ENCODE assay signal across 1 cellular context in the genomic region with DNA sequence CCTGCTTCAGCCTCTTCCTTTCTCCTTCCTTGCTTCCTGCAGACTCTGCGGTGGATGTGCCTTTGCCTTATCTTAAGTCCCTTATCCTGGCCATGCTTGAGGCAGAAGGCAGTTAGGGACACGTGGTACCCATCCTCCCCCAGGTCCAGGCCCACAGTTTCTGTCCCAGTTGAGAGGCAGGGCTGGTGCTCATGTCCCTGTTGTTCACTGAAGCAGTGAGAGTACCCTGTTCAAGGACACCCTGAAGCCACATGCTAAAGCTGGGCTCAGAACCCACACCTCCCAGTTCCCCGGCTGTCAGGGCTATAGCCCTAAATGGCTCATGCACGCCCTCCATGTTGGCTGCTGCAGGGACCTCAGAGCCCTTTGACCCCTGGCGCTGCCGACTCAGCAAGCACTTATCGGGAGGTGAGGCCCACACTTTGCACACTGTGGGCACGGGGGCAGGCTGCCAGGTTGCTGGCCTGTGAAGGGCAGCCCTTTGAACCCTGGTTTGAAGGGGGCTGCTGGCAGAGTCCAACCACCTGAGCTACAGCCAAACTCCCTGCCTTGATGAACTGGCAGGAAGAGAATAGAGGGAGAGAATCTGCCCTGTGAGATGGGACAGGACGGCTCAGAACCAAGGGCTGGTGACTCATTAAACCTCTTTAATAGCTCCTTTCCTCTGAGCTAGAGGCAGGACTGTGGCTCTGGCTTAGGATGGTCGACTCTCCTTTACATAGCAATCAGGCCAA.
TF ChIP-seq lines count a peak whose summit lies in the region.

No MANE protein-coding gene starts in this region.

TF ChIP-seq in K562, 482 proteins besides CTCF, POLR2A, EP300 and RAD21 (continued from another document and continues in another):
- TF ChIP-seq, protein P1, sequence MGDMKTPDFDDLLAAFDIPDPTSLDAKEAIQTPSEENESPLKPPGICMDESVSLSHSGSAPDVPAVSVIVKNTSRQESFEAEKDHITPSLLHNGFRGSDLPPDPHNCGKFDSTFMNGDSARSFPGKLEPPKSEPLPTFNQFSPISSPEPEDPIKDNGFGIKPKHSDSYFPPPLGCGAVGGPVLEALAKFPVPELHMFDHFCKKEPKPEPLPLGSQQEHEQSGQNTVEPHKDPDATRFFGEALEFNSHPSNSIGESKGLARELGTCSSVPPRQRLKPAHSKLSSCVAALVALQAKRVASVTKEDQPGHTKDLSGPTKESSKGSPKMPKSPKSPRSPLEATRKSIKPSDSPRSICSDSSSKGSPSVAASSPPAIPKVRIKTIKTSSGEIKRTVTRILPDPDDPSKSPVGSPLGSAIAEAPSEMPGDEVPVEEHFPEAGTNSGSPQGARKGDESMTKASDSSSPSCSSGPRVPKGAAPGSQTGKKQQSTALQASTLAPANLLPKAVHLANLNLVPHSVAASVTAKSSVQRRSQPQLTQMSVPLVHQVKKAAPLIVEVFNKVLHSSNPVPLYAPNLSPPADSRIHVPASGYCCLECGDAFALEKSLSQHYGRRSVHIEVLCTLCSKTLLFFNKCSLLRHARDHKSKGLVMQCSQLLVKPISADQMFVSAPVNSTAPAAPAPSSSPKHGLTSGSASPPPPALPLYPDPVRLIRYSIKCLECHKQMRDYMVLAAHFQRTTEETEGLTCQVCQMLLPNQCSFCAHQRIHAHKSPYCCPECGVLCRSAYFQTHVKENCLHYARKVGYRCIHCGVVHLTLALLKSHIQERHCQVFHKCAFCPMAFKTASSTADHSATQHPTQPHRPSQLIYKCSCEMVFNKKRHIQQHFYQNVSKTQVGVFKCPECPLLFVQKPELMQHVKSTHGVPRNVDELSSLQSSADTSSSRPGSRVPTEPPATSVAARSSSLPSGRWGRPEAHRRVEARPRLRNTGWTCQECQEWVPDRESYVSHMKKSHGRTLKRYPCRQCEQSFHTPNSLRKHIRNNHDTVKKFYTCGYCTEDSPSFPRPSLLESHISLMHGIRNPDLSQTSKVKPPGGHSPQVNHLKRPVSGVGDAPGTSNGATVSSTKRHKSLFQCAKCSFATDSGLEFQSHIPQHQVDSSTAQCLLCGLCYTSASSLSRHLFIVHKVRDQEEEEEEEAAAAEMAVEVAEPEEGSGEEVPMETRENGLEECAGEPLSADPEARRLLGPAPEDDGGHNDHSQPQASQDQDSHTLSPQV (IDR thresholded peaks at IDR 0.05), result peak; percentile 98
- TF ChIP-seq ZNF232 (CRISPR knock-in tag; IDR thresholded peaks at IDR 0.05), result no peak
- no peak for TF ChIP-seq BDP1 (IDR thresholded peaks at IDR 0.05; ENCODE audit: insufficient read depth, insufficient read length)
- TF ChIP-seq U2AF2 (optimal IDR thresholded peaks at IDR 0.05; ENCODE audit: low read depth, low read length), result no peak
- TF ChIP-seq MED1 (CRISPR knock-in tag; IDR thresholded peaks at IDR 0.05; ENCODE audit: borderline replicate concordance), result no peak
- TF ChIP-seq SMARCA5 (IDR thresholded peaks at IDR 0.05), result no peak
- TF ChIP-seq GABPA (tag; conservative IDR thresholded peaks at IDR 0.05; ENCODE audit: low read depth), result peak; percentile 29; the same call in 1 of the 2 replicates
- TF ChIP-seq ZNF398 (CRISPR knock-in tag; IDR thresholded peaks at IDR 0.05), result no peak
- no peak for TF ChIP-seq E4F1 (CRISPR knock-in tag; IDR thresholded peaks at IDR 0.05; ENCODE audit: borderline replicate concordance)
- no peak for TF ChIP-seq TCFL5 (CRISPR knock-in tag; conservative IDR thresholded peaks at IDR 0.05)
- TF ChIP-seq, protein P2, sequence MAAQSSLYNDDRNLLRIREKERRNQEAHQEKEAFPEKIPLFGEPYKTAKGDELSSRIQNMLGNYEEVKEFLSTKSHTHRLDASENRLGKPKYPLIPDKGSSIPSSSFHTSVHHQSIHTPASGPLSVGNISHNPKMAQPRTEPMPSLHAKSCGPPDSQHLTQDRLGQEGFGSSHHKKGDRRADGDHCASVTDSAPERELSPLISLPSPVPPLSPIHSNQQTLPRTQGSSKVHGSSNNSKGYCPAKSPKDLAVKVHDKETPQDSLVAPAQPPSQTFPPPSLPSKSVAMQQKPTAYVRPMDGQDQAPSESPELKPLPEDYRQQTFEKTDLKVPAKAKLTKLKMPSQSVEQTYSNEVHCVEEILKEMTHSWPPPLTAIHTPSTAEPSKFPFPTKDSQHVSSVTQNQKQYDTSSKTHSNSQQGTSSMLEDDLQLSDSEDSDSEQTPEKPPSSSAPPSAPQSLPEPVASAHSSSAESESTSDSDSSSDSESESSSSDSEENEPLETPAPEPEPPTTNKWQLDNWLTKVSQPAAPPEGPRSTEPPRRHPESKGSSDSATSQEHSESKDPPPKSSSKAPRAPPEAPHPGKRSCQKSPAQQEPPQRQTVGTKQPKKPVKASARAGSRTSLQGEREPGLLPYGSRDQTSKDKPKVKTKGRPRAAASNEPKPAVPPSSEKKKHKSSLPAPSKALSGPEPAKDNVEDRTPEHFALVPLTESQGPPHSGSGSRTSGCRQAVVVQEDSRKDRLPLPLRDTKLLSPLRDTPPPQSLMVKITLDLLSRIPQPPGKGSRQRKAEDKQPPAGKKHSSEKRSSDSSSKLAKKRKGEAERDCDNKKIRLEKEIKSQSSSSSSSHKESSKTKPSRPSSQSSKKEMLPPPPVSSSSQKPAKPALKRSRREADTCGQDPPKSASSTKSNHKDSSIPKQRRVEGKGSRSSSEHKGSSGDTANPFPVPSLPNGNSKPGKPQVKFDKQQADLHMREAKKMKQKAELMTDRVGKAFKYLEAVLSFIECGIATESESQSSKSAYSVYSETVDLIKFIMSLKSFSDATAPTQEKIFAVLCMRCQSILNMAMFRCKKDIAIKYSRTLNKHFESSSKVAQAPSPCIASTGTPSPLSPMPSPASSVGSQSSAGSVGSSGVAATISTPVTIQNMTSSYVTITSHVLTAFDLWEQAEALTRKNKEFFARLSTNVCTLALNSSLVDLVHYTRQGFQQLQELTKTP (IDR thresholded peaks at IDR 0.05; ENCODE audit: low read depth in 1 of 2, partially characterized antibody in 2 of 2), result no peak
- TF ChIP-seq SIN3A (IDR thresholded peaks at IDR 0.05; ENCODE audit: borderline replicate concordance in 2 of 2, control insufficient read depth in 1 of 2, low read depth in 2 of 2, low read length in 2 of 2), result no peak
- no peak for TF ChIP-seq MCM3 (IDR thresholded peaks at IDR 0.05)
- TF ChIP-seq MAX (CRISPR knock-in tag; IDR thresholded peaks at IDR 0.05), result peak; percentile 97
- TF ChIP-seq CBFA2T2 (conservative IDR thresholded peaks at IDR 0.05), result peak; percentile 73
- TF ChIP-seq TOE1 (IDR thresholded peaks at IDR 0.05; ENCODE audit: borderline replicate concordance), result no peak; the same call in 1 of the 2 replicates
- no peak for TF ChIP-seq TOE1 (CRISPR knock-in tag; IDR thresholded peaks at IDR 0.05; ENCODE audit: borderline replicate concordance, low read depth)
- no peak; the same call in 1 of the 2 replicates for TF ChIP-seq SMAD3 (CRISPR knock-in tag; conservative IDR thresholded peaks at IDR 0.05)
- no peak for TF ChIP-seq ZC3H11A (IDR thresholded peaks at IDR 0.05; ENCODE audit: low read depth, low read length)
- no peak for TF ChIP-seq TAF9B (IDR thresholded peaks at IDR 0.05; ENCODE audit: partially characterized antibody)
- TF ChIP-seq SAFB2 (IDR thresholded peaks at IDR 0.05; ENCODE audit: borderline replicate concordance, low read depth, low read length, severe bottlenecking), result no peak
- no peak for TF ChIP-seq STAG1 (CRISPR knock-in tag; IDR thresholded peaks at IDR 0.05; ENCODE audit: borderline replicate concordance)
- TF ChIP-seq BCOR (IDR thresholded peaks at IDR 0.05), result no peak
- TF ChIP-seq REST (CRISPR knock-in tag; IDR thresholded peaks at IDR 0.05; ENCODE audit: low read depth), result no peak
